1 cellular context compared by ENCODE assay signal in the genomic region with DNA sequence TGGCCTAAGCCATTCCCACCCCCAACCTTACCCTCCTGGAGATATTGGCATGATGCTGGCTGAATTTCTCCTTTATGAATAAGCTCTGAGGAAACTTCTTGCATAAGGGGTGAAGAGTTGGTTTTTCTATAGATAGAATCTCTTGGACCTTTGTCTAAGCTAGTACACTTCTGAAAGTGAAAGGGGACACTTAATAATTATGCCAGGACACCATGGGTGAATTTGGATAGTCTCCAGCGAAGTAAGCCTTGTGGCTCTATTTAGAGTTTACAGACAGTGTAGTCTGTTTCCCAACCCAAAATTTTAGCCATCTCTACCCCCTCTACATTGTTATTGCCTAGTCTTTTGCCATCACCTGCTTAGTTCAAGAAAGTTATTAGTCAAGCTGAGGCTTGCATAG.
TF ChIP-seq lines count a peak whose summit lies in the region.

No MANE protein-coding gene starts in this region.

TF ChIP-seq in GM12878, 131 proteins besides CTCF, POLR2A, EP300 and RAD21:
- TF ChIP-seq, protein P1, sequence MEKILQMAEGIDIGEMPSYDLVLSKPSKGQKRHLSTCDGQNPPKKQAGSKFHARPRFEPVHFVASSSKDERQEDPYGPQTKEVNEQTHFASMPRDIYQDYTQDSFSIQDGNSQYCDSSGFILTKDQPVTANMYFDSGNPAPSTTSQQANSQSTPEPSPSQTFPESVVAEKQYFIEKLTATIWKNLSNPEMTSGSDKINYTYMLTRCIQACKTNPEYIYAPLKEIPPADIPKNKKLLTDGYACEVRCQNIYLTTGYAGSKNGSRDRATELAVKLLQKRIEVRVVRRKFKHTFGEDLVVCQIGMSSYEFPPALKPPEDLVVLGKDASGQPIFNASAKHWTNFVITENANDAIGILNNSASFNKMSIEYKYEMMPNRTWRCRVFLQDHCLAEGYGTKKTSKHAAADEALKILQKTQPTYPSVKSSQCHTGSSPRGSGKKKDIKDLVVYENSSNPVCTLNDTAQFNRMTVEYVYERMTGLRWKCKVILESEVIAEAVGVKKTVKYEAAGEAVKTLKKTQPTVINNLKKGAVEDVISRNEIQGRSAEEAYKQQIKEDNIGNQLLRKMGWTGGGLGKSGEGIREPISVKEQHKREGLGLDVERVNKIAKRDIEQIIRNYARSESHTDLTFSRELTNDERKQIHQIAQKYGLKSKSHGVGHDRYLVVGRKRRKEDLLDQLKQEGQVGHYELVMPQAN (conservative IDR thresholded peaks at IDR 0.05), result no peak
- no peak for TF ChIP-seq IRF5 (IDR thresholded peaks at IDR 0.05; ENCODE audit: borderline replicate concordance)
- no peak for TF ChIP-seq SPI1 (IDR thresholded peaks at IDR 0.05; ENCODE audit: borderline replicate concordance, insufficient read depth, low read depth, low read length)
- TF ChIP-seq MTA3 (IDR thresholded peaks at IDR 0.05; ENCODE audit: borderline replicate concordance, low read length), result no peak
- no peak for TF ChIP-seq ZNF274 (IDR thresholded peaks at IDR 0.05; ENCODE audit: insufficient read depth, insufficient read length)
- TF ChIP-seq, protein P2, sequence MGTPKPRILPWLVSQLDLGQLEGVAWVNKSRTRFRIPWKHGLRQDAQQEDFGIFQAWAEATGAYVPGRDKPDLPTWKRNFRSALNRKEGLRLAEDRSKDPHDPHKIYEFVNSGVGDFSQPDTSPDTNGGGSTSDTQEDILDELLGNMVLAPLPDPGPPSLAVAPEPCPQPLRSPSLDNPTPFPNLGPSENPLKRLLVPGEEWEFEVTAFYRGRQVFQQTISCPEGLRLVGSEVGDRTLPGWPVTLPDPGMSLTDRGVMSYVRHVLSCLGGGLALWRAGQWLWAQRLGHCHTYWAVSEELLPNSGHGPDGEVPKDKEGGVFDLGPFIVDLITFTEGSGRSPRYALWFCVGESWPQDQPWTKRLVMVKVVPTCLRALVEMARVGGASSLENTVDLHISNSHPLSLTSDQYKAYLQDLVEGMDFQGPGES (IDR thresholded peaks at IDR 0.05), result no peak
- no peak for TF ChIP-seq FOXM1 (IDR thresholded peaks at IDR 0.05; ENCODE audit: low read depth, low read length)
- TF ChIP-seq RFX5 (IDR thresholded peaks at IDR 0.05; ENCODE audit: low read depth, low read length), result no peak
- TF ChIP-seq E2F4 (IDR thresholded peaks at IDR 0.05; ENCODE audit: low read depth, low read length), result no peak
- no peak for TF ChIP-seq SUPT20H (IDR thresholded peaks at IDR 0.05; ENCODE audit: borderline replicate concordance, control insufficient read depth, low read depth, low read length)
- no peak for TF ChIP-seq BCLAF1 (IDR thresholded peaks at IDR 0.05)
- TF ChIP-seq BACH1 (IDR thresholded peaks at IDR 0.05; ENCODE audit: borderline replicate concordance), result no peak
- no peak for TF ChIP-seq ZNF622 (IDR thresholded peaks at IDR 0.05)
- TF ChIP-seq, protein P3, sequence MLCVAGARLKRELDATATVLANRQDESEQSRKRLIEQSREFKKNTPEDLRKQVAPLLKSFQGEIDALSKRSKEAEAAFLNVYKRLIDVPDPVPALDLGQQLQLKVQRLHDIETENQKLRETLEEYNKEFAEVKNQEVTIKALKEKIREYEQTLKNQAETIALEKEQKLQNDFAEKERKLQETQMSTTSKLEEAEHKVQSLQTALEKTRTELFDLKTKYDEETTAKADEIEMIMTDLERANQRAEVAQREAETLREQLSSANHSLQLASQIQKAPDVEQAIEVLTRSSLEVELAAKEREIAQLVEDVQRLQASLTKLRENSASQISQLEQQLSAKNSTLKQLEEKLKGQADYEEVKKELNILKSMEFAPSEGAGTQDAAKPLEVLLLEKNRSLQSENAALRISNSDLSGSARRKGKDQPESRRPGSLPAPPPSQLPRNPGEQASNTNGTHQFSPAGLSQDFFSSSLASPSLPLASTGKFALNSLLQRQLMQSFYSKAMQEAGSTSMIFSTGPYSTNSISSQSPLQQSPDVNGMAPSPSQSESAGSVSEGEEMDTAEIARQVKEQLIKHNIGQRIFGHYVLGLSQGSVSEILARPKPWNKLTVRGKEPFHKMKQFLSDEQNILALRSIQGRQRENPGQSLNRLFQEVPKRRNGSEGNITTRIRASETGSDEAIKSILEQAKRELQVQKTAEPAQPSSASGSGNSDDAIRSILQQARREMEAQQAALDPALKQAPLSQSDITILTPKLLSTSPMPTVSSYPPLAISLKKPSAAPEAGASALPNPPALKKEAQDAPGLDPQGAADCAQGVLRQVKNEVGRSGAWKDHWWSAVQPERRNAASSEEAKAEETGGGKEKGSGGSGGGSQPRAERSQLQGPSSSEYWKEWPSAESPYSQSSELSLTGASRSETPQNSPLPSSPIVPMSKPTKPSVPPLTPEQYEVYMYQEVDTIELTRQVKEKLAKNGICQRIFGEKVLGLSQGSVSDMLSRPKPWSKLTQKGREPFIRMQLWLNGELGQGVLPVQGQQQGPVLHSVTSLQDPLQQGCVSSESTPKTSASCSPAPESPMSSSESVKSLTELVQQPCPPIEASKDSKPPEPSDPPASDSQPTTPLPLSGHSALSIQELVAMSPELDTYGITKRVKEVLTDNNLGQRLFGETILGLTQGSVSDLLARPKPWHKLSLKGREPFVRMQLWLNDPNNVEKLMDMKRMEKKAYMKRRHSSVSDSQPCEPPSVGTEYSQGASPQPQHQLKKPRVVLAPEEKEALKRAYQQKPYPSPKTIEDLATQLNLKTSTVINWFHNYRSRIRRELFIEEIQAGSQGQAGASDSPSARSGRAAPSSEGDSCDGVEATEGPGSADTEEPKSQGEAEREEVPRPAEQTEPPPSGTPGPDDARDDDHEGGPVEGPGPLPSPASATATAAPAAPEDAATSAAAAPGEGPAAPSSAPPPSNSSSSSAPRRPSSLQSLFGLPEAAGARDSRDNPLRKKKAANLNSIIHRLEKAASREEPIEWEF (IDR thresholded peaks at IDR 0.05; ENCODE audit: insufficient replicate concordance, low read depth, low read length), result no peak
